In genomic region chr6:113739066-113739655, GRCh38 we compare ENCODE assay signal across 24 cellular contexts.
"Had no signal": no experiment of that assay in that cellular context is flagged by ENCODE, and none has a peak within 500 bp of the region (broad histone marks: within the 10 kb centered on the region; RNA-seq: fewer than 3 reads in every experiment).

No MANE protein-coding gene starts in this region.

- H3K36me3 ChIP-seq: heart left ventricle, neural progenitor cell, right lobe of liver, stomach, tibial nerve, upper lobe of right lung, uterus had no signal

- H3K36me3 Mint-ChIP-seq: memory B cell; naive thymus-derived CD4-positive, alpha-beta T cell; neural progenitor cell had no signal

- H3K4me3 Mint-ChIP-seq: memory B cell; naive thymus-derived CD4-positive, alpha-beta T cell; nephron; neural progenitor cell had no signal

- H3K9me3 Mint-ChIP-seq: memory B cell had no signal

- ATAC-seq: heart left ventricle; left lobe of liver; naive thymus-derived CD4-positive, alpha-beta T cell; right lobe of liver; upper lobe of right lung had no signal

- H3K27me3 Mint-ChIP-seq: memory B cell, progenitor cell of endocrine pancreas had no signal

- H3K27me3 ChIP-seq: heart left ventricle, hepatocyte, neural progenitor cell, right lobe of liver, stomach, testis, tibial nerve, upper lobe of right lung, uterus had no signal

- H3K4me3 ChIP-seq: dorsolateral prefrontal cortex, heart left ventricle, hepatocyte, lung, neural progenitor cell, right lobe of liver, smooth muscle cell, stomach, testis, tibial nerve, upper lobe of right lung, uterus had no signal

- H3K27ac Mint-ChIP-seq: memory B cell; naive thymus-derived CD4-positive, alpha-beta T cell; neural progenitor cell; progenitor cell of endocrine pancreas had no signal

- DNase-seq: dorsolateral prefrontal cortex; effector CD4-positive, alpha-beta T cell; heart left ventricle; kidney; naive thymus-derived CD4-positive, alpha-beta T cell; right lobe of liver; stimulated activated CD4-positive, alpha-beta T cell treated with anti-CD3 and anti-CD28 coated beads, Interleukin-12 subunit alpha, Interleukin-12 subunit beta, amount 100 ng/mL, for 4 hours; stimulated activated CD4-positive, alpha-beta T cell treated with anti-CD3 and anti-CD28 coated beads, Interleukin-1b, Interleukin-23, amount 100 ng/mL, for 48 hours; stimulated activated CD4-positive, alpha-beta T cell treated with anti-CD3 and anti-CD28 coated beads, Interleukin-4, amount 100 ng/mL, for 1 hour; stimulated activated CD8-positive, alpha-beta memory T cell treated with anti-CD3 and anti-CD28 coated beads, Interleukin-4, amount 100 ng/mL, for 48 hours; stimulated activated naive CD4-positive, alpha-beta T cell treated with Interleukin-2 at 50 U/mL for 16 hours; stomach; testis; upper lobe of right lung; uterus had no signal
